ENCODE assay signal across 2 cellular contexts in genomic region chr20:48387675-48388074, GRCh38.
TF ChIP-seq lines count a peak whose summit lies in the region.

No MANE protein-coding gene starts in this region.

TF ChIP-seq in HepG2, 621 proteins besides CTCF, POLR2A, EP300 and RAD21:
- TF ChIP-seq SMC3 (IDR thresholded peaks at IDR 0.05; ENCODE audit: low read length) = peak; percentile 5; the same call in 1 of the 2 replicates
- no peak for TF ChIP-seq KLF15 (CRISPR knock-in tag; IDR thresholded peaks at IDR 0.05; ENCODE audit: borderline replicate concordance)
- no peak for TF ChIP-seq ZNF138 (CRISPR knock-in tag; IDR thresholded peaks at IDR 0.05; ENCODE audit: low read depth)
- TF ChIP-seq STAG1 (CRISPR knock-in tag; IDR thresholded peaks at IDR 0.05) = peak; percentile 56
TF ChIP-seq in HepG2: peak in this region for 2.

TF ChIP-seq in H1, 55 proteins besides CTCF, POLR2A, EP300 and RAD21:
- no peak for TF ChIP-seq RFX5 (IDR thresholded peaks at IDR 0.05; ENCODE audit: borderline replicate concordance, low read depth, low read length)
- no peak for TF ChIP-seq TEAD4 (IDR thresholded peaks at IDR 0.05; ENCODE audit: low read depth, low read length)
- TF ChIP-seq PHF8 (conservative IDR thresholded peaks at IDR 0.05; ENCODE audit: low read depth, low read length) = no peak
- no peak for TF ChIP-seq E2F6 (IDR thresholded peaks at IDR 0.05)
- TF ChIP-seq SP4 (IDR thresholded peaks at IDR 0.05; ENCODE audit: low read length) = no peak
- TF ChIP-seq ZNF274 (IDR thresholded peaks at IDR 0.05; ENCODE audit: borderline replicate concordance, extremely low read depth, low read length) = no peak
- TF ChIP-seq SIRT6 (IDR thresholded peaks at IDR 0.05; ENCODE audit: low read length) = no peak
- no peak for TF ChIP-seq CEBPB (IDR thresholded peaks at IDR 0.05; ENCODE audit: low read depth, low read length)
- TF ChIP-seq ATF2 (IDR thresholded peaks at IDR 0.05; ENCODE audit: low read length) = no peak
- no peak for TF ChIP-seq SIX5 (IDR thresholded peaks at IDR 0.05; ENCODE audit: low read depth, low read length)
- no peak for TF ChIP-seq KDM1A (IDR thresholded peaks at IDR 0.05; ENCODE audit: borderline replicate concordance, low read length)
- TF ChIP-seq POU5F1 (IDR thresholded peaks at IDR 0.05; ENCODE audit: low read depth, low read length) = no peak
TF ChIP-seq in H1: peak in this region for 0.
